ENCODE assay signal across 12 cellular contexts in the genomic region with DNA sequence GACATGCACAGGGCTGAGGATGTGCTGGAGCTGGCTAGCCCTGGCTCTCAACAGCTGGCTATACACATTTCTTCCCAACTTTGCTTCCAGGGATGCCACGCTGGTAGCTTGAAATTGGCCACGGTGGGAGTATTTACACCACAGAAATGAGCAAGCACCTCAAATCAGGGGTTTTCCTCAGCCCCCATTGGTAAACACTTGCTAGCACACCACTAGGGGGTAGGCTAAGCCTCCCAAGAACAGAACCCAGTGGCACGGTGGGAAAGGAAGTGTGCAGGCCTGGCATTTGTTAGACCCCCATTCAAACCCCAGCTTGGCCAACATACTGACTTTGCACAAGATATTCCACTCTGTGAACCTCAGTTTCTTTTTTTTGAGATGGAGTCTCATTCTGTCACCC. TPM values are rescaled to one million over a fixed set of nuclear protein-coding genes. Genes with fewer than 3 reads are reported as not detected.
A peak's percentile ranks its signal among the peaks of the same experiment; 100 is the strongest.
DNase-seq lines count a peak whose midpoint lies in the region; ATAC-seq and TF ChIP-seq lines count a peak whose summit lies in the region.
"Had no signal": no experiment of that assay in that cellular context is flagged by ENCODE, and none has a peak within 500 bp of the region (broad histone marks: within the 10 kb centered on the region; RNA-seq: fewer than 3 reads in every experiment).

No MANE protein-coding gene starts in this region.

- CTCF ChIA-PET in HEK293 (lab: Yijun Ruan, JAX) (interaction anchor here (0.7 to 3.4 kb wide), 8 partner anchors 9 to 95 kb away, joined by 3 to 10 read pairs (median 4); a partner anchor contains a TSS), WTC11 (lab: Charles Lee) (interaction anchor here (0.6 to 1.8 kb wide), 8 partner anchors 9 to 105 kb away, joined by 3 to 14 read pairs (median 4); no protein-coding TSS in a partner anchor)

- intact Hi-C loops in vagina (cut with DNase I): no loop called here

- ATAC-seq in WTC11: peak; percentile 34; the same call in 1 of the 2 replicates
- no peak for ATAC-seq in GM21528 (IDR thresholded peaks at IDR 0.05; ENCODE audit: low FRiP score, unreplicated experiment)
- ATAC-seq in GM21576 (IDR thresholded peaks at IDR 0.05; ENCODE audit: unreplicated experiment): no peak
- ATAC-seq: activated CD4-positive, CD25-positive, alpha-beta regulatory T cell treated with anti-CD3 and anti-CD28 coated beads, Interleukin-2, amount 50 U/mL, for 24 hours had no signal

- no peaks in the 10 kb centered on the region for H3K36me3 ChIP-seq in HEK293 (ENCODE audit: control insufficient read depth in 2 of 2, insufficient read depth in 1 of 2, low read length in 2 of 2)
- H3K36me3 ChIP-seq in vagina: no peaks in the 10 kb centered on the region

- POLR2A ChIA-PET in HEK293 (lab: Yijun Ruan, JAX) (interaction anchor here (0.9 to 2.6 kb wide), 2 partner anchors 13 to 148 kb away, joined by 3 to 8 read pairs; a partner anchor contains a TSS), WTC11 (lab: Charles Lee) (no interaction called here)

- H3K27ac ChIP-seq in HEK293 (ENCODE audit: extremely low read depth, low read depth, low read length) (no peak overlapping the region), vagina (no peak overlapping the region)

- no peaks in the 10 kb centered on the region for H3K4me1 Mint-ChIP-seq in WTC11

- DNase-seq in EH (ENCODE audit: low read depth): peak; percentile 21
- no peak for DNase-seq in WTC11 (ENCODE audit: low spot score)
- DNase-seq in lung microvascular endothelial cell (ENCODE audit: low read depth in 2 of 2): peak; percentile 32 to 58
- DNase-seq in vagina (ENCODE audit: extremely low spot score in 2 of 2): no peak
- DNase-seq in activated gamma-delta T cell treated with Interleukin-2 at 50 U/mL for 16 hours: no peak
- DNase-seq: activated naive CD4-positive, alpha-beta T cell treated with anti-CD3 and anti-CD28 coated beads for 36 hours; hippocampal formation; NCI-H2081 treated with DMSO at 0.1 percent for 48 hours had no signal

- TF ChIP-seq POLR2A in vagina (IDR thresholded peaks at IDR 0.05): no peak

- no peaks in the 10 kb centered on the region for H3K9me3 Mint-ChIP-seq in WTC11
- H3K9me3 Mint-ChIP-seq: activated naive CD4-positive, alpha-beta T cell treated with anti-CD3 and anti-CD28 coated beads for 36 hours had no signal

- no peaks in the 10 kb centered on the region for H3K36me3 Mint-ChIP-seq in WTC11

- TF ChIP-seq CTCF in HEK293 (tag by site-specific recombination; IDR thresholded peaks at IDR 0.05) (no peak), WTC11 (IDR thresholded peaks at IDR 0.05) (peak; percentile 14; the same call in 1 of the 2 replicates), vagina (IDR thresholded peaks at IDR 0.05) (no peak)

- H3K4me3 Mint-ChIP-seq in WTC11: no peak overlapping the region
- H3K4me3 Mint-ChIP-seq: activated naive CD4-positive, alpha-beta T cell treated with anti-CD3 and anti-CD28 coated beads for 36 hours had no signal

- H3K4me1 ChIP-seq in HEK293 (ENCODE audit: control insufficient read depth, insufficient read depth, low read length): no peaks in the 10 kb centered on the region
- no peaks in the 10 kb centered on the region for H3K4me1 ChIP-seq in vagina

- H3K27me3 ChIP-seq in vagina: no peaks in the 10 kb centered on the region

- no peak overlapping the region for H3K4me3 ChIP-seq in HEK293 (ENCODE audit: low read depth, low read length)
- no peak overlapping the region for H3K4me3 ChIP-seq in vagina

- H3K27ac Mint-ChIP-seq in WTC11: no peak overlapping the region
- H3K27ac Mint-ChIP-seq: activated naive CD4-positive, alpha-beta T cell treated with anti-CD3 and anti-CD28 coated beads for 36 hours had no signal

- no peaks in the 10 kb centered on the region for H3K27me3 Mint-ChIP-seq in WTC11 (ENCODE audit: low read depth)

- H3K9me3 ChIP-seq in HEK293 (ENCODE audit: control insufficient read depth, insufficient read depth, low read depth, low read length): no peaks in the 10 kb centered on the region
- no peaks in the 10 kb centered on the region for H3K9me3 ChIP-seq in vagina

TF ChIP-seq in HEK293, 187 proteins besides CTCF, POLR2A, EP300 and RAD21 (continues in another document):
- TF ChIP-seq, protein P1, sequence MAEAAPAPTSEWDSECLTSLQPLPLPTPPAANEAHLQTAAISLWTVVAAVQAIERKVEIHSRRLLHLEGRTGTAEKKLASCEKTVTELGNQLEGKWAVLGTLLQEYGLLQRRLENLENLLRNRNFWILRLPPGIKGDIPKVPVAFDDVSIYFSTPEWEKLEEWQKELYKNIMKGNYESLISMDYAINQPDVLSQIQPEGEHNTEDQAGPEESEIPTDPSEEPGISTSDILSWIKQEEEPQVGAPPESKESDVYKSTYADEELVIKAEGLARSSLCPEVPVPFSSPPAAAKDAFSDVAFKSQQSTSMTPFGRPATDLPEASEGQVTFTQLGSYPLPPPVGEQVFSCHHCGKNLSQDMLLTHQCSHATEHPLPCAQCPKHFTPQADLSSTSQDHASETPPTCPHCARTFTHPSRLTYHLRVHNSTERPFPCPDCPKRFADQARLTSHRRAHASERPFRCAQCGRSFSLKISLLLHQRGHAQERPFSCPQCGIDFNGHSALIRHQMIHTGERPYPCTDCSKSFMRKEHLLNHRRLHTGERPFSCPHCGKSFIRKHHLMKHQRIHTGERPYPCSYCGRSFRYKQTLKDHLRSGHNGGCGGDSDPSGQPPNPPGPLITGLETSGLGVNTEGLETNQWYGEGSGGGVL (tag by site-specific recombination; IDR thresholded peaks at IDR 0.05): no peak
- TF ChIP-seq, protein P2, sequence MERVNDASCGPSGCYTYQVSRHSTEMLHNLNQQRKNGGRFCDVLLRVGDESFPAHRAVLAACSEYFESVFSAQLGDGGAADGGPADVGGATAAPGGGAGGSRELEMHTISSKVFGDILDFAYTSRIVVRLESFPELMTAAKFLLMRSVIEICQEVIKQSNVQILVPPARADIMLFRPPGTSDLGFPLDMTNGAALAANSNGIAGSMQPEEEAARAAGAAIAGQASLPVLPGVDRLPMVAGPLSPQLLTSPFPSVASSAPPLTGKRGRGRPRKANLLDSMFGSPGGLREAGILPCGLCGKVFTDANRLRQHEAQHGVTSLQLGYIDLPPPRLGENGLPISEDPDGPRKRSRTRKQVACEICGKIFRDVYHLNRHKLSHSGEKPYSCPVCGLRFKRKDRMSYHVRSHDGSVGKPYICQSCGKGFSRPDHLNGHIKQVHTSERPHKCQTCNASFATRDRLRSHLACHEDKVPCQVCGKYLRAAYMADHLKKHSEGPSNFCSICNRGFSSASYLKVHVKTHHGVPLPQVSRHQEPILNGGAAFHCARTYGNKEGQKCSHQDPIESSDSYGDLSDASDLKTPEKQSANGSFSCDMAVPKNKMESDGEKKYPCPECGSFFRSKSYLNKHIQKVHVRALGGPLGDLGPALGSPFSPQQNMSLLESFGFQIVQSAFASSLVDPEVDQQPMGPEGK (tag by site-specific recombination; IDR thresholded peaks at IDR 0.05): no peak
- peak; percentile 24; the same call in 1 of the 2 replicates for TF ChIP-seq ZNF654 (tag by site-specific recombination; IDR thresholded peaks at IDR 0.05; ENCODE audit: low read depth)

TF ChIP-seq in WTC11, 78 proteins besides CTCF, POLR2A, EP300 and RAD21:
- no peak for TF ChIP-seq NFE2L1 (CRISPR knock-in tag; IDR thresholded peaks at IDR 0.05)

RNA-seq across cellular contexts. Expression of a gene that starts 12.9 kb away (rescaled TPM):
- total RNA-seq in WTC11 (2021): 0.34 to 0.48 TPM (median 0.42 TPM) in 3 replicates
- 1.1 and 2.0 TPM in 2 replicates for total RNA-seq in lung microvascular endothelial cell
- 0.74 TPM for total RNA-seq in vagina

RNA-seq across cellular contexts. Expression of a gene that starts 13.4 kb away (rescaled TPM):
- total RNA-seq in WTC11 (2021): 5.2 to 6.7 TPM (median 6.4 TPM) in 3 replicates
- total RNA-seq in lung microvascular endothelial cell: 12.6 and 18.5 TPM in 2 replicates
- total RNA-seq in vagina: 88.6 TPM

RNA-seq across cellular contexts. Expression of a gene that starts 53.4 kb away (rescaled TPM):
- total RNA-seq in WTC11 (2021) (32.2 to 36.8 TPM (median 33.5 TPM) in 3 replicates), lung microvascular endothelial cell (14.8 and 15.1 TPM in 2 replicates), vagina (15.5 TPM)

RNA-seq across cellular contexts. Expression of a gene that starts 53.7 kb away (rescaled TPM):
- total RNA-seq in WTC11 (2021): 15.4 to 16.0 TPM (median 15.7 TPM) in 3 replicates
- 5.2 and 5.6 TPM in 2 replicates for total RNA-seq in lung microvascular endothelial cell
- total RNA-seq in vagina: 11.3 TPM

Comparison
In these comparisons a context has a peak if more than half of its experiments do, and no peak if none do; other contexts are left out.
1. DNase-seq: peak in EH (single experiment) and lung microvascular endothelial cell (2 of 2); none in WTC11 (single experiment), vagina (0 of 2) and activated gamma-delta T cell treated with Interleukin-2 at 50 U/mL for 16 hours (single experiment).